In genomic region chrX:27809460-27809859, GRCh38 we compare ENCODE assay signal across 21 cellular contexts. TPM values are rescaled to one million over a fixed set of nuclear protein-coding genes. Genes with fewer than 3 reads are reported as not detected.
"Had no signal": no experiment of that assay in that cellular context is flagged by ENCODE, and none has a peak within 500 bp of the region (broad histone marks: within the 10 kb centered on the region; RNA-seq: fewer than 3 reads in every experiment).

No MANE protein-coding gene starts in this region.

RNA-seq across cellular contexts. Expression of gene MAGEB10, which starts 1.7 kb away (rescaled TPM):
- total RNA-seq: activated naive CD4-positive, alpha-beta T cell treated with anti-CD3 and anti-CD28 coated beads for 36 hours; activated naive CD4-positive, alpha-beta T cell treated with anti-CD3 and anti-CD28 coated beads, Interleukin-2, amount 50 U/mL, for 72 hours; activated naive CD8-positive, alpha-beta T cell treated with anti-CD3 and anti-CD28 coated beads for 36 hours; activated naive CD8-positive, alpha-beta T cell treated with anti-CD3 and anti-CD28 coated beads, Interleukin-2, amount 10 ng/mL, durations not matched to agents 7 days and 5 days; activated T-cell treated with anti-CD3 and anti-CD28 coated beads, Interleukin-2, amount 50 U/mL, for 4 hours; activated T-cell treated with anti-CD3 and anti-CD28 coated beads, Interleukin-2, amount 50 U/mL, for 72 hours; activated T-helper 1 cell treated with anti-CD3 and anti-CD28 coated beads, Interleukin-12 subunit alpha, Interleukin-12 subunit beta, Interleukin-2, Interleukin-4 antibody, amounts not matched to agents 30 ng/mL and 10 ng/mL and 1 ng/mL, durations not matched to agents 14 hours and 24 hours and 36 hours; activated T-helper 17 cell treated with anti-CD3 and anti-CD28 coated beads, Interleukin-2, amount 50 U/mL, for 72 hours; activated T-helper 2 cell treated with anti-CD3 and anti-CD28 coated beads, Interferon-gamma antibody, Interleukin-2, Interleukin-4, amounts not matched to agents 10 μg/mL and 5 μg/mL and 100 μg/mL, durations not matched to agents 14 hours and 24 hours and 36 hours; adrenal gland; aorta; ascending aorta; astrocyte; body of pancreas; breast epithelium; bronchial epithelial cell; cardiac muscle cell; cardiac septum; cerebellum; chondrocyte had no signal
- polyA plus RNA-seq: adipose tissue, adrenal gland, aorta, cardiac muscle cell had no signal
